In the genomic region with DNA sequence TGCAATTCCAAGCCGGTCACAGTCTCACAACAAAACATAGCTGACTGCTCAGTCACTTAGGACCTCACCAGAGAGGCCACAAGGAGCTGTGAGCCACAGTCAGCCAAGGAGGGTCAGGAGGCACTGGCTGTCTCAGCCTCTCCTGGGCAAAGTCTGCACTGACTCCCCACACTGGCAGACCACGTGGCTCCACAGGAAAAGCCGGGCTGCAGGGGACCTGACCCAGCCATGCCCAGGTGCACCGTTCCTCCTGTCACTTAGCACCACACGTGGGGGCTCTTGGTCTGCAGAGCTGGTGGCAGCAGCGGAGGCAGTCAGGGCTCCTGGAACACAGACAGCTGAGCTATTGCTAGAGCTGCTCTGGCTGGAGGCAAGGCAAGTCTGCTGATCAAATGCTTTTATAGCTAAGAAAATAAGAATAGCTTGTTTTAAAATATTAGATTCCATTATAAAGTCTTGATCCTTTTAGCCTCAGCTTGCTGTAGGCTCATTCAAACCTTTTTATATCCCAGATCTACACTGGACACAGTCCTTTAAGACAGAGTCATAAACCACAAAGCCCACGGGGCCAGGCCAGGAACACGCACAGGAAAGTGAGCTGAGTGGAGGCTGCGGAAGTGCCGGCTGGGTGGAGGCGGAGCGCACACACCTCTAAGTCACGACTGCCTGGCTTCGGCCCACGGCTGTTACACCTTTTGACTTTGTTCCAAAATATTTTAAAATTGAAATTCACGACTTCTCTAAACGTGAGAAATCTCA, we compare ENCODE assay signal across 8 cellular contexts.
DNase-seq lines count a peak whose midpoint lies in the region; ATAC-seq and TF ChIP-seq lines count a peak whose summit lies in the region.

No MANE protein-coding gene starts in this region.

- H3K4me1 ChIP-seq in left lung (peaks cover 0 to 22% of the 10 kb centered on the region in 2 donors), tibial artery (peaks cover 0 to 7% (median 0%) of the 10 kb centered on the region in 4 donors)

- ATAC-seq in left lung (peak; percentile 32), GM21529 (IDR thresholded peaks at IDR 0.05; ENCODE audit: unreplicated experiment) (no peak)

- no peak overlapping the region for H3K4me3 ChIP-seq in HL-60 (replicated peaks; ENCODE audit: insufficient read depth, low read length)
- no peak overlapping the region for H3K4me3 ChIP-seq in left lung
- no peak overlapping the region for H3K4me3 ChIP-seq in tibial artery

- H3K36me3 ChIP-seq in left lung (no peaks in the 10 kb centered on the region), tibial artery (no peaks in the 10 kb centered on the region)

- intact Hi-C loops in left lung (cut with DNase I): no loop called here
- intact Hi-C loops in tibial artery (cut with DNase I; ENCODE audit: low total_unique reads): no loop called here

- no peaks in the 10 kb centered on the region for H3K9me3 ChIP-seq in left lung
- H3K9me3 ChIP-seq in tibial artery: no peaks in the 10 kb centered on the region

- H3K27ac ChIP-seq in HL-60 (replicated peaks) (peak overlapping the region; percentile 28), left lung (no peak overlapping the region), tibial artery (no peak overlapping the region)

- TF ChIP-seq CTCF in HL-60 (IDR thresholded peaks at IDR 0.05; ENCODE audit: insufficient read depth, low read length) (no peak), left lung (IDR thresholded peaks at IDR 0.05) (no peak), tibial artery (IDR thresholded peaks at IDR 0.05) (no peak)

- DNase-seq in AG08396 (ENCODE audit: low spot score) (peak; percentile 12), HL-60 (ENCODE audit: low read depth in 1 of 2, low spot score in 1 of 2) (peak in 1 of 2 experiments; percentile 41), left lung (peak; percentile 40 to 83), HuH-7 (ENCODE audit: low spot score) (no peak), SW 1271 (lab: John Stamatoyannopoulos, UW) (no peak), tibial artery (no peak)
- peak; percentile 21 to 33 for DNase-seq in activated T-cell treated with anti-CD3 and anti-CD28 coated beads, Interleukin-2, amount 50 U/mL, for 48 hours

- H3K27me3 ChIP-seq in HL-60 (ENCODE audit: insufficient read depth, poor library complexity, severe bottlenecking): no peaks in the 10 kb centered on the region
- H3K27me3 ChIP-seq in left lung: peaks cover 0 to 20% of the 10 kb centered on the region in 2 donors
- peaks cover 0 to 10% of the 10 kb centered on the region in 2 donors for H3K27me3 ChIP-seq in tibial artery

Comparison
In these comparisons a context has a peak if more than half of its experiments do, and no peak if none do; other contexts are left out.
1. DNase-seq: peak in AG08396 (single experiment), activated T-cell treated with anti-CD3 and anti-CD28 coated beads, Interleukin-2, amount 50 U/mL, for 48 hours (2 of 2) and left lung (2 of 2); none in HuH-7 (single experiment), SW 1271 (0 of 2) and tibial artery (0 of 2).